ENCODE assay signal across 15 cellular contexts in the genomic region with DNA sequence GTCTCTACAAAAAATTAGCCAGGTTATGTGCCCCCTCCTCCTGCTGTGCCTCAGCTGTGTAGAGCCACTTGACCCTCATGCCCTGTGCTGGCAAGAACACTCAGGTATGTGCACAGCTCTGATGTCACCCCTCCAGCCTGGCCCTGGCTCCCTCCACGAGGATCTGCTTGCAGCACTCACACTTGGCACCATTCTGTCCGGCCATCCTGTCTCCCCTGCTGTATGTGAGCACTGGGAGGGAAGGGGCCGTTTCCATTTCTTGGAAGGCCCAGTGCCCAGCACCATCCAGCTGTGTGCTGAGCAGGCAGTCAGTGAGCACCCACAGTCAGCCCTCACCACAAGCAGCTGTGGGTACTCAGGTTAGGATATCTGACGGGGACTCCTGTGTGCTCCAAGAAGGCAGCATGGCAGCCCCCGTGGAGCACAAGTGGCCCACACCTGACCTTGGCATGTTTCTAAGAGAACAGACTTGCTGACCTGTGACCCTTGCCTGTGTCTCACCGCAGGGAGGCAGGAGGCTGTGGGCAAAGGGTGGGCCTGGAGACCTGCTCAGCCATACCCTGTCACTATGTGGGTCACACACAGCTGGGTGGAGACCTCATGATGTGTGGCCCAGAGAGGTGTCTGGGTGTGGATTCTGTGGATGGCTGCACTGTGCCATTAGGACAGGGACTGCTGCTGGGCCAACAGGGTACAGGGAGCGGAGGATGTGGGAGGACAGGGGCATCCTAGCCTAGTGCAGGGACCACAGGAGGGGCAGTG. TPM values are rescaled to one million over a fixed set of nuclear protein-coding genes. Genes with fewer than 3 reads are reported as not detected.
DNase-seq lines count a peak whose midpoint lies in the region; ATAC-seq and TF ChIP-seq lines count a peak whose summit lies in the region.
"Had no signal": no experiment of that assay in that cellular context is flagged by ENCODE, and none has a peak within 500 bp of the region (broad histone marks: within the 10 kb centered on the region; RNA-seq: fewer than 3 reads in every experiment).

No MANE protein-coding gene starts in this region.

- TF ChIP-seq POLR2A in esophagus muscularis mucosa (IDR thresholded peaks at IDR 0.05; ENCODE audit: low read depth) (no peak), esophagus squamous epithelium (IDR thresholded peaks at IDR 0.05) (no peak)

- H3K36me3 ChIP-seq in esophagus muscularis mucosa: no peaks in the 10 kb centered on the region
- H3K36me3 ChIP-seq in esophagus squamous epithelium: peaks cover 0 to 6% (median 0%) of the 10 kb centered on the region in 3 donors
- H3K36me3 ChIP-seq: BE2C had no signal

- no peak overlapping the region for H3K27ac ChIP-seq in CD4-positive, alpha-beta T cell (ENCODE audit: low read depth, low read length)
- H3K27ac ChIP-seq in esophagus muscularis mucosa (replicated peaks in 1 of 4) (no peak overlapping the region), esophagus squamous epithelium (no peak overlapping the region)
- H3K27ac ChIP-seq: dorsolateral prefrontal cortex, HL-60, SJCRH30 had no signal

- peaks cover 65% of the 10 kb centered on the region for H3K36me3 Mint-ChIP-seq in CD4-positive, alpha-beta T cell (ENCODE audit: low read depth)
- peaks cover 20% of the 10 kb centered on the region for H3K36me3 Mint-ChIP-seq in osteocyte (ENCODE audit: unreplicated experiment)
- H3K36me3 Mint-ChIP-seq in activated CD4-positive, alpha-beta T cell treated with anti-CD3 and anti-CD28 coated beads, Interleukin-2, amount 10 ng/mL, durations not matched to agents 24 days and 14 days (ENCODE audit: low read depth): peaks cover 30% of the 10 kb centered on the region

- CTCF ChIA-PET in CD4-positive, alpha-beta T cell (lab: Charles Lee): interaction anchor here (1.9 kb wide), 1 partner anchor 13 kb away, joined by 8 read pairs; no protein-coding TSS in a partner anchor

- H3K9me3 Mint-ChIP-seq in CD4-positive, alpha-beta T cell: peaks cover 12% of the 10 kb centered on the region
- peaks cover 14% of the 10 kb centered on the region for H3K9me3 Mint-ChIP-seq in osteocyte (ENCODE audit: unreplicated experiment)
- H3K9me3 Mint-ChIP-seq in activated CD4-positive, alpha-beta T cell treated with anti-CD3 and anti-CD28 coated beads, Interleukin-2, amount 10 ng/mL, durations not matched to agents 24 days and 14 days: peaks cover 6% of the 10 kb centered on the region

- peaks cover 78% of the 10 kb centered on the region for H3K4me1 Mint-ChIP-seq in CD4-positive, alpha-beta T cell (ENCODE audit: low read depth)
- peaks cover 29% of the 10 kb centered on the region for H3K4me1 Mint-ChIP-seq in osteocyte (ENCODE audit: unreplicated experiment)
- H3K4me1 Mint-ChIP-seq in activated CD4-positive, alpha-beta T cell treated with anti-CD3 and anti-CD28 coated beads, Interleukin-2, amount 10 ng/mL, durations not matched to agents 24 days and 14 days: peaks cover 39% of the 10 kb centered on the region

- intact Hi-C loops in CD4-positive, alpha-beta T cell (cut with DNase I, micrococcal nuclease): no loop called here
- intact Hi-C loops in esophagus muscularis mucosa (cut with DNase I) (no loop called here), esophagus squamous epithelium (cut with DNase I) (no loop called here)
- intact Hi-C loops in activated CD4-positive, alpha-beta T cell treated with anti-CD3 and anti-CD28 coated beads, Interleukin-2, amount 10 ng/mL, durations not matched to agents 24 days and 14 days (cut with micrococcal nuclease): no loop called here

- no peaks in the 10 kb centered on the region for H3K27me3 Mint-ChIP-seq in CD4-positive, alpha-beta T cell
- no peaks in the 10 kb centered on the region for H3K27me3 Mint-ChIP-seq in osteocyte (ENCODE audit: unreplicated experiment)
- H3K27me3 Mint-ChIP-seq in activated CD4-positive, alpha-beta T cell treated with anti-CD3 and anti-CD28 coated beads, Interleukin-2, amount 10 ng/mL, durations not matched to agents 24 days and 14 days: no peaks in the 10 kb centered on the region

- WGBS in esophagus muscularis mucosa: no CpG with 5 or more reads among the region's 7 CpGs
- 74 to 81% methylated on average over 4 of the region's 7 CpGs for WGBS in esophagus squamous epithelium, 2 donors

- no peak for TF ChIP-seq CTCF in CD4-positive, alpha-beta T cell (IDR thresholded peaks at IDR 0.05)
- TF ChIP-seq CTCF in esophagus muscularis mucosa (IDR thresholded peaks at IDR 0.05): no peak
- no peak for TF ChIP-seq CTCF in osteocyte (IDR thresholded peaks at IDR 0.05)
- TF ChIP-seq CTCF in esophagus squamous epithelium (IDR thresholded peaks at IDR 0.05): no peak

- DNase-seq in CD4-positive, alpha-beta T cell: no peak
- peak; percentile 54 for DNase-seq in NCI-H2196 (lab: John Stamatoyannopoulos, UW; ENCODE audit: unreplicated experiment)
- peak; percentile 87 for DNase-seq in esophagus muscularis mucosa (ENCODE audit: extremely low spot score)
- no peak for DNase-seq in osteocyte (ENCODE audit: extremely low spot score, unreplicated experiment)
- no peak for DNase-seq in activated CD4-positive, alpha-beta T cell treated with anti-CD3 and anti-CD28 coated beads, Interleukin-2, amount 10 ng/mL, durations not matched to agents 24 days and 14 days
- no peak for DNase-seq in A172 (ENCODE audit: low spot score)
- no peak for DNase-seq in OCI-M1 (lab: John Stamatoyannopoulos, UW)
- DNase-seq in esophagus squamous epithelium (lab: John Stamatoyannopoulos, UW): no peak
- DNase-seq: activated T-cell treated with anti-CD3 and anti-CD28 coated beads, Interleukin-2, amount 50 U/mL, for 1 hour; amygdala; BE2C; dorsolateral prefrontal cortex; NCI-H526 treated with DMSO at 0.1 percent for 48 hours; SJCRH30 had no signal

- H3K9me3 ChIP-seq in CD4-positive, alpha-beta T cell (ENCODE audit: control insufficient read depth, low read length): peaks cover 4% of the 10 kb centered on the region
- H3K9me3 ChIP-seq in esophagus muscularis mucosa: peaks cover 0 to 7% (median 2%) of the 10 kb centered on the region in 4 donors
- no peaks in the 10 kb centered on the region for H3K9me3 ChIP-seq in esophagus squamous epithelium
- H3K9me3 ChIP-seq: BE2C had no signal

- H3K4me1 ChIP-seq in esophagus muscularis mucosa: peaks cover 30 to 60% (median 45%) of the 10 kb centered on the region in 4 donors
- peaks cover 0 to 44% (median 12%) of the 10 kb centered on the region in 3 donors for H3K4me1 ChIP-seq in esophagus squamous epithelium
- H3K4me1 ChIP-seq: BE2C, SJCRH30 had no signal

- POLR2A ChIA-PET in CD4-positive, alpha-beta T cell (lab: Charles Lee): no interaction called here

- no peak overlapping the region for H3K4me3 Mint-ChIP-seq in CD4-positive, alpha-beta T cell
- H3K4me3 Mint-ChIP-seq in osteocyte (ENCODE audit: unreplicated experiment): no peak overlapping the region
- H3K4me3 Mint-ChIP-seq in activated CD4-positive, alpha-beta T cell treated with anti-CD3 and anti-CD28 coated beads, Interleukin-2, amount 10 ng/mL, durations not matched to agents 24 days and 14 days: no peak overlapping the region

- no peak overlapping the region for H3K4me3 ChIP-seq in esophagus muscularis mucosa
- no peak overlapping the region for H3K4me3 ChIP-seq in esophagus squamous epithelium
- H3K4me3 ChIP-seq: dorsolateral prefrontal cortex, SJCRH30 had no signal

- no peak for TF ChIP-seq EP300 in esophagus muscularis mucosa (IDR thresholded peaks at IDR 0.05)

- ATAC-seq in CD4-positive, alpha-beta T cell (ENCODE audit: poor library complexity): no peak

- no peaks in the 10 kb centered on the region for H3K27me3 ChIP-seq in CD4-positive, alpha-beta T cell (ENCODE audit: control insufficient read depth, insufficient read depth, low read length)
- H3K27me3 ChIP-seq in esophagus muscularis mucosa (no peaks in the 10 kb centered on the region), esophagus squamous epithelium (no peaks in the 10 kb centered on the region)
- H3K27me3 ChIP-seq: BE2C, dorsolateral prefrontal cortex, SJCRH30 had no signal

- peak overlapping the region; percentile 31 for H3K27ac Mint-ChIP-seq in CD4-positive, alpha-beta T cell
- H3K27ac Mint-ChIP-seq in osteocyte (ENCODE audit: unreplicated experiment): peak overlapping the region; percentile 24
- no peak overlapping the region for H3K27ac Mint-ChIP-seq in activated CD4-positive, alpha-beta T cell treated with anti-CD3 and anti-CD28 coated beads, Interleukin-2, amount 10 ng/mL, durations not matched to agents 24 days and 14 days

RNA-seq across cellular contexts. Expression of gene USP34, which starts 31.5 kb away (rescaled TPM):
- total RNA-seq in CD4-positive, alpha-beta T cell: 100 to 1,000 TPM; 137 to 138 TPM
- total RNA-seq in esophagus muscularis mucosa (100 to 1,000 TPM; 124 to 137 (median 129) TPM), osteocyte (111 and 114 TPM in 2 replicates), esophagus squamous epithelium (100 to 1,000 TPM in 2 of 4 donors, 10 to 100 TPM in 2; 49.5 to 129 (median 84.9) TPM)
- 84.3 and 93.8 TPM in 2 replicates for total RNA-seq in activated CD4-positive, alpha-beta T cell treated with anti-CD3 and anti-CD28 coated beads, Interleukin-2, amount 10 ng/mL, durations not matched to agents 24 days and 14 days
- total RNA-seq in A172 (2014; rRNA removed; shearing (Covaris generic)): 91.0 and 101 TPM in 2 replicates

Comparison
In these comparisons a context has a peak if more than half of its experiments do, and no peak if none do; other contexts are left out.
1. DNase-seq: peak in NCI-H2196 (single experiment) and esophagus muscularis mucosa (single experiment); none in CD4-positive, alpha-beta T cell (0 of 10), osteocyte (single experiment), activated CD4-positive, alpha-beta T cell treated with anti-CD3 and anti-CD28 coated beads, Interleukin-2, amount 10 ng/mL, durations not matched to agents 24 days and 14 days (single experiment), A172 (single experiment), OCI-M1 (single experiment) and esophagus squamous epithelium (single experiment).